16 cellular contexts compared by ENCODE assay signal in the genomic region with DNA sequence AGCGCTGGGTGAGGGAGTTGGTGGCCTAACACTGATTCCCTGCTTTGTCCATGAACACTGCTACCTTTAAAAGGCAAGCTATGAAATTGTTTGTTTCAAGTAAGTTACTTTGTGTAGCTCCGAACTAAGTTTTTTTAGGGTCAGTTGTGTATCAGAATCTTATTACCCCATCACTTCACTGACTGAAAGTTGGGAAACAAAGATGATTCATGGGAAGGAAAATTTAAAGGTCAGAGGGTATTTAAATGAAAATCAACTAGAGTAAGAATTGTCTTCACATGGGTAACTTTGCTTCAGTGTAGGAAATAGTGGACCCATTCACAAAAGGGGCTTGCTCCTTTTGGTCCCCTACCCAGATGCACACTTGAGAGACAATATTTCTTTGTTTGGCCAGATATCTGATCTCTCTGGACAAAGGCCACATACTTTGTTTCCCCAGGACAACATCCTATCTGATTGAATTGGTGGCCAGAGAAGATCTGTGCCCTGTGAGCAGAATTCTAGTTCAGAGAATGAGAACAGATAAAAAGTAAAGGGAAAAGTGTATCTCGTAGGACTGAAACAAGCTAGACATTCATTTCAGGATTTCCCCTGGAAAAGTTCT. TPM values are rescaled to one million over a fixed set of nuclear protein-coding genes. Genes with fewer than 3 reads are reported as not detected.
DNase-seq lines count a peak whose midpoint lies in the region; TF ChIP-seq lines count a peak whose summit lies in the region.
"Had no signal": no experiment of that assay in that cellular context is flagged by ENCODE, and none has a peak within 500 bp of the region (broad histone marks: within the 10 kb centered on the region; RNA-seq: fewer than 3 reads in every experiment).

No MANE protein-coding gene starts in this region.

- POLR2A ChIA-PET in Caco-2 (lab: Charles Lee): interaction anchor here (0.6 kb wide), 1 partner anchor 150 kb away, joined by 3 read pairs; no protein-coding TSS in a partner anchor
- POLR2A ChIA-PET in PC-9 (lab: Charles Lee; ENCODE audit: unreplicated experiment): no interaction called here

- BruUV-seq in Caco-2 (replicated peaks; lab: Mats Ljungman, UMichigan): no TSS peak
- BruUV-seq in PC-9 (replicated peaks; lab: Mats Ljungman, UMichigan): no TSS peak

- H3K4me2 ChIP-seq in PC-9: peak overlapping the region; percentile 52
- H3K4me2 ChIP-seq: GM23338 had no signal

- H3K4me3 ChIP-seq in Caco-2 (ENCODE audit: low read depth, low read length) (no peak overlapping the region), PC-9 (no peak overlapping the region), dorsolateral prefrontal cortex (no peak overlapping the region)
- H3K4me3 ChIP-seq: GM23338 had no signal

- H3K36me3 ChIP-seq in Caco-2 (ENCODE audit: control insufficient read depth, insufficient read depth, low read length) (no peaks in the 10 kb centered on the region), PC-9 (ENCODE audit: low read depth) (no peaks in the 10 kb centered on the region)

- 0 out of 2 replicates have a peak, but pooled peaks cover 5% of the 10 kb centered on the region for H3K79me2 ChIP-seq in PC-9 (ENCODE audit: low read depth)

- no peaks in the 10 kb centered on the region for H3K27me3 Mint-ChIP-seq in Caco-2 (ENCODE audit: insufficient read depth, unreplicated experiment)

- peak overlapping the region; percentile 2 for H3K27ac Mint-ChIP-seq in Caco-2 (ENCODE audit: unreplicated experiment)
- H3K27ac Mint-ChIP-seq: CD8-positive, alpha-beta T cell had no signal

- no peaks in the 10 kb centered on the region; the same call in 1 of the 2 replicates for H3K9me2 ChIP-seq in PC-9 (ENCODE audit: insufficient read depth)

- DNase-seq in Caco-2 (no peak), PC-9 (peak in 1 of 2 experiments; percentile 64), dorsolateral prefrontal cortex (no peak), pons (ENCODE audit: low spot score) (peak; percentile 45), globus pallidus (ENCODE audit: low spot score) (no peak), SIG-M5 treated with dmso at 0.1 percent for 504 hours (lab: John Stamatoyannopoulos, UW; ENCODE audit: unreplicated experiment) (no peak), NCI-H510A (lab: John Stamatoyannopoulos, UW) (no peak)
- DNase-seq: CD8-positive, alpha-beta T cell; GF-D8; NCI-H1436; NCI-H2081; NCI-H526; NK-92 treated with Interleukin-12 subunit alpha and Interleukin-12 subunit beta, amount 100 ng/mL, for 24 hours; OCI-M1 had no signal

- no peaks in the 10 kb centered on the region for H3K9me3 Mint-ChIP-seq in Caco-2 (ENCODE audit: unreplicated experiment)
- H3K9me3 Mint-ChIP-seq: CD8-positive, alpha-beta T cell; GM23338 had no signal

- no peaks in the 10 kb centered on the region for H3K36me3 Mint-ChIP-seq in Caco-2 (ENCODE audit: insufficient read depth, unreplicated experiment)

- H3K27ac ChIP-seq in PC-9: peak overlapping the region; percentile 79
- H3K27ac ChIP-seq in dorsolateral prefrontal cortex: peak overlapping the region in 32 of 59 donors; percentile 0 to 80 (median 53)
- H3K27ac ChIP-seq: RWPE1 had no signal

- intact Hi-C loops in Caco-2 (cut with micrococcal nuclease; ENCODE audit: unreplicated experiment): no loop called here
- intact Hi-C loops in PC-9 (cut with micrococcal nuclease; ENCODE audit: unreplicated experiment): no loop called here
- intact Hi-C loops in dorsolateral prefrontal cortex (cut with DNase I): no loop called here

- H2AFZ ChIP-seq in PC-9: no peak overlapping the region
- H2AFZ ChIP-seq: GM23338 had no signal

- H3K27me3 ChIP-seq in Caco-2 (replicated peaks; ENCODE audit: control insufficient read depth, insufficient read depth, low read length) (no peaks in the 10 kb centered on the region), PC-9 (ENCODE audit: insufficient read depth, low read depth) (no peaks in the 10 kb centered on the region), dorsolateral prefrontal cortex (no peaks in the 10 kb centered on the region)

- peaks cover 51% of the 10 kb centered on the region for H3F3A ChIP-seq in PC-9 (ENCODE audit: insufficient read depth, low read depth)

- no peaks in the 10 kb centered on the region for H4K20me1 ChIP-seq in PC-9 (ENCODE audit: insufficient read depth)

- no peak overlapping the region for H3K4me3 Mint-ChIP-seq in Caco-2 (ENCODE audit: unreplicated experiment)
- H3K4me3 Mint-ChIP-seq: CD8-positive, alpha-beta T cell; GM23338 had no signal

- TF ChIP-seq CTCF in Caco-2 (IDR thresholded peaks at IDR 0.05; ENCODE audit: insufficient read depth in 1 of 2, low read depth in 1 of 2, low read length in 1 of 2, severe bottlenecking in 1 of 2, unreplicated experiment in 1 of 2): no peak
- TF ChIP-seq CTCF in PC-9 (conservative IDR thresholded peaks at IDR 0.05): no peak
- no peak for TF ChIP-seq CTCF in dorsolateral prefrontal cortex (IDR thresholded peaks at IDR 0.05 in 54 of 56, conservative IDR thresholded peaks at IDR 0.05 in 2 of 56; ENCODE audit: low read depth in 1 of 56, partially characterized antibody in 56 of 56)

- no peaks in the 10 kb centered on the region for H3K9me3 ChIP-seq in Caco-2
- H3K9me3 ChIP-seq in PC-9 (ENCODE audit: insufficient read depth, low read depth): no peaks in the 10 kb centered on the region

- H3K4me1 Mint-ChIP-seq in Caco-2 (ENCODE audit: low read depth, unreplicated experiment): peaks cover 28% of the 10 kb centered on the region

- H3K4me1 ChIP-seq in Caco-2: peaks cover 41% of the 10 kb centered on the region
- H3K4me1 ChIP-seq in PC-9 (replicated peaks; ENCODE audit: insufficient read depth): peaks cover 78% of the 10 kb centered on the region

- CTCF ChIA-PET in Caco-2 (lab: Charles Lee) (interaction anchor here (2.0 kb wide), 1 partner anchor 24 kb away, joined by 9 read pairs; no protein-coding TSS in a partner anchor), PC-9 (lab: Charles Lee) (no interaction called here)

RNA-seq across cellular contexts. Expression of a gene that starts 53.5 kb away (rescaled TPM):
- total RNA-seq in Caco-2 (2022) (65.1 and 72.0 TPM in 2 replicates), PC-9 (2021) (48.6 and 52.0 TPM in 2 replicates), dorsolateral prefrontal cortex (10 to 100 TPM; 35.0 to 69.2 (median 52.4) TPM)
